12 cellular contexts compared by ENCODE assay signal in the genomic region with DNA sequence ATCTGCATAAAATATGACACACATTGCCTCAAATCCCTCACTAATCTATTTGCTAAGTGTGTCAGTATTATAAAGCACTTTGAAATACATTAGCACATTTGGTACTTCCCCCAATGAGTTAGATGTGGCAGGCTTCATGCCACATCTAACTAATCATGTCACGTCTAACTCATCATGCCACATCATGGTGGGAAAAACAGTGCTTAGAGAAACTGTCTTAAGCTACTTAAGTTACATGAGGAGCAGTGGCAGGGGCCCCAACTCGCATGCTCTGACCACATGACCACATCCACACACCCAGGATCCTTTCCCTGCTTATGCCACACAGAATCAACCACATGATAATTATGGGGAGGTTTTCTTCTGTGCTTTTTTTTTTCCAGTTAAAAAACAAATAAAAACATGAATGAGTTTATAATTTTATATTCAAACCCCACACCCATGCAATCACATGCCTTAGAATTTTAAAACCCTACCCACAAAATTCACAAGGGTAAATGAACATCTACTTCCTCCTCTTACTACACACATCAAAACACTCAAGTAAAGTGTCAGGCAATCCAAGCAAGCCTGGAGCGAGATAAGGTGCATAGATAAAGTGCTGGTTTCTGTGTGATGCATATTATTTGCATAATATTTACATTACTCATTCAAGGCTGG. TPM values are rescaled to one million over a fixed set of nuclear protein-coding genes. Genes with fewer than 3 reads are reported as not detected.
DNase-seq lines count a peak whose midpoint lies in the region; ATAC-seq, FAIRE-seq and TF ChIP-seq lines count a peak whose summit lies in the region.
"Had no signal": no experiment of that assay in that cellular context is flagged by ENCODE, and none has a peak within 500 bp of the region (broad histone marks: within the 10 kb centered on the region; RNA-seq: fewer than 3 reads in every experiment).

No MANE protein-coding gene starts in this region.

- H3K4me1 ChIP-seq in small intestine (ENCODE audit: control insufficient read depth in 2 of 2, insufficient read depth in 1 of 2, low read depth in 1 of 2, low read length in 1 of 2) (no peaks in the 10 kb centered on the region), MM.1S (ENCODE audit: low read length) (no peaks in the 10 kb centered on the region)
- H3K4me1 ChIP-seq: Peyer's patch had no signal

- H3F3A ChIP-seq in MM.1S (ENCODE audit: insufficient read depth, low read length), result no peaks in the 10 kb centered on the region

- no peaks in the 10 kb centered on the region for H3K79me2 ChIP-seq in MM.1S (ENCODE audit: low read length)

- CTCF ChIA-PET in RWPE1 (lab: Yijun Ruan, JAX), result interaction anchor here (0.6 kb wide), 2 partner anchors 103 to 1529 kb away, joined by 4 to 6 read pairs; no protein-coding TSS in a partner anchor
- CTCF ChIA-PET in CD4-positive, alpha-beta T cell (lab: Charles Lee), result no interaction called here

- peak; percentile 70 for ATAC-seq in GM18907 (IDR thresholded peaks at IDR 0.05; ENCODE audit: unreplicated experiment)
- peak; percentile 50 for ATAC-seq in HG02678 (IDR thresholded peaks at IDR 0.05; ENCODE audit: unreplicated experiment)
- no peak for ATAC-seq in CD4-positive, alpha-beta T cell (ENCODE audit: poor library complexity)

- no peaks in the 10 kb centered on the region for H4K20me1 ChIP-seq in MM.1S (ENCODE audit: insufficient read depth, low read length)

- no peak for TF ChIP-seq CTCF in RWPE1 (conservative IDR thresholded peaks at IDR 0.05; ENCODE audit: low read depth)
- TF ChIP-seq CTCF in mesothelial cell of epicardium (IDR thresholded peaks at IDR 0.05; ENCODE audit: unreplicated experiment), result no peak
- TF ChIP-seq CTCF in MM.1S (IDR thresholded peaks at IDR 0.05; ENCODE audit: low read length), result no peak
- no peak for TF ChIP-seq CTCF in CD4-positive, alpha-beta T cell (IDR thresholded peaks at IDR 0.05)

- peak; percentile 29 for DNase-seq in RWPE1 (ENCODE audit: low spot score)
- no peak for DNase-seq in mesothelial cell of epicardium (ENCODE audit: low spot score in 2 of 2, unreplicated experiment in 2 of 2)
- DNase-seq in small intestine, result no peak
- DNase-seq in HK-2 (ENCODE audit: unreplicated experiment), result no peak
- no peak for DNase-seq in MM.1S
- no peak for DNase-seq in CD4-positive, alpha-beta T cell
- DNase-seq: amygdala, Peyer's patch had no signal

- H3K36me3 Mint-ChIP-seq in mesothelial cell of epicardium, result no peaks in the 10 kb centered on the region
- no peaks in the 10 kb centered on the region for H3K36me3 Mint-ChIP-seq in CD4-positive, alpha-beta T cell (ENCODE audit: low read depth)

- POLR2A ChIA-PET in RWPE1 (lab: Yijun Ruan, JAX; ENCODE audit: low non-redundant PET), result interaction anchor here (0.5 kb wide), 1 partner anchor 121 kb away, joined by 5 read pairs; no protein-coding TSS in a partner anchor
- POLR2A ChIA-PET in CD4-positive, alpha-beta T cell (lab: Charles Lee), result no interaction called here

- no peaks in the 10 kb centered on the region for H3K9me2 ChIP-seq in MM.1S (replicated peaks; ENCODE audit: insufficient read depth, low read length)

- no peaks in the 10 kb centered on the region for H3K27me3 ChIP-seq in small intestine (ENCODE audit: control insufficient read depth in 2 of 2, insufficient read depth in 2 of 2, low read length in 2 of 2)
- no peaks in the 10 kb centered on the region for H3K27me3 ChIP-seq in MM.1S (replicated peaks; ENCODE audit: insufficient read depth, low read length)
- H3K27me3 ChIP-seq in CD4-positive, alpha-beta T cell (ENCODE audit: control insufficient read depth, insufficient read depth, low read length), result no peaks in the 10 kb centered on the region
- H3K27me3 ChIP-seq: Peyer's patch had no signal

- H3K4me3 Mint-ChIP-seq in mesothelial cell of epicardium, result no peak overlapping the region
- H3K4me3 Mint-ChIP-seq in CD4-positive, alpha-beta T cell, result no peak overlapping the region
- H3K4me3 Mint-ChIP-seq: stimulated activated naive CD8-positive, alpha-beta T cell treated with anti-CD3 and anti-CD28 coated beads, Interleukin-15, Interleukin-2, amounts not matched to agents 100 ng/mL and 50 ng/mL, for 24 hours had no signal

- FAIRE-seq in small intestine (lab: Jason Lieb, UNC), result no peak

- H2AFZ ChIP-seq in MM.1S (ENCODE audit: low read length), result no peak overlapping the region

- H3K9ac ChIP-seq in MM.1S (ENCODE audit: low read length), result no peak overlapping the region

- no peak overlapping the region for H3K4me2 ChIP-seq in MM.1S (ENCODE audit: low read depth, low read length)

- intact Hi-C loops in CD4-positive, alpha-beta T cell (cut with DNase I, micrococcal nuclease), result no loop called here

- 34 to 61% (median 45%) methylated on average over 3 of the region's 3 CpGs for WGBS in small intestine, 3 donors

- peaks cover 11% of the 10 kb centered on the region for H3K9me3 Mint-ChIP-seq in mesothelial cell of epicardium
- H3K9me3 Mint-ChIP-seq in CD4-positive, alpha-beta T cell, result no peaks in the 10 kb centered on the region

- H3K36me3 ChIP-seq in small intestine (ENCODE audit: control insufficient read depth in 2 of 2, insufficient read depth in 2 of 2, low read length in 2 of 2), result no peaks in the 10 kb centered on the region
- no peaks in the 10 kb centered on the region for H3K36me3 ChIP-seq in MM.1S (replicated peaks; ENCODE audit: insufficient read depth, low read length)
- H3K36me3 ChIP-seq: Peyer's patch had no signal

- peak overlapping the region; percentile 77 for H3K27ac Mint-ChIP-seq in mesothelial cell of epicardium
- no peak overlapping the region for H3K27ac Mint-ChIP-seq in CD4-positive, alpha-beta T cell
- H3K27ac Mint-ChIP-seq: stimulated activated naive CD8-positive, alpha-beta T cell treated with anti-CD3 and anti-CD28 coated beads, Interleukin-15, Interleukin-2, amounts not matched to agents 100 ng/mL and 50 ng/mL, for 24 hours had no signal

- no peak overlapping the region for H3K27ac ChIP-seq in RWPE1
- H3K27ac ChIP-seq in small intestine (ENCODE audit: low read depth in 1 of 2, low read length in 1 of 2), result no peak overlapping the region
- H3K27ac ChIP-seq in MM.1S (ENCODE audit: low read length), result no peak overlapping the region
- H3K27ac ChIP-seq in CD4-positive, alpha-beta T cell (ENCODE audit: low read depth, low read length), result no peak overlapping the region
- H3K27ac ChIP-seq: Peyer's patch had no signal

- H3K4me1 Mint-ChIP-seq in mesothelial cell of epicardium, result peaks cover 31% of the 10 kb centered on the region
- H3K4me1 Mint-ChIP-seq in CD4-positive, alpha-beta T cell (ENCODE audit: low read depth), result no peaks in the 10 kb centered on the region

- H3K9me3 ChIP-seq in small intestine (ENCODE audit: control insufficient read depth, low read depth) (no peaks in the 10 kb centered on the region), MM.1S (replicated peaks; ENCODE audit: insufficient read depth, low read length) (no peaks in the 10 kb centered on the region)
- H3K9me3 ChIP-seq in CD4-positive, alpha-beta T cell (ENCODE audit: control insufficient read depth, low read length), result no peaks in the 10 kb centered on the region
- H3K9me3 ChIP-seq: Peyer's patch had no signal

- H3K27me3 Mint-ChIP-seq in mesothelial cell of epicardium (ENCODE audit: low read depth), result no peaks in the 10 kb centered on the region
- H3K27me3 Mint-ChIP-seq in CD4-positive, alpha-beta T cell, result peaks cover 24% of the 10 kb centered on the region

- H3K4me3 ChIP-seq in small intestine (ENCODE audit: low read depth in 1 of 2, low read length in 2 of 2), result no peak overlapping the region
- no peak overlapping the region for H3K4me3 ChIP-seq in MM.1S (ENCODE audit: low read length)
- H3K4me3 ChIP-seq: Peyer's patch had no signal

RNA-seq across cellular contexts. Expression of a gene that starts 1.6 kb away (rescaled TPM):
- 0.43 to 0.89 TPM (median 0.84 TPM) in 3 replicates for total RNA-seq in mesothelial cell of epicardium
- polyA plus RNA-seq in small intestine, result under 1 TPM in 1 of 3 donors, not detected in 2; under 0.01 TPM
- not detected for total RNA-seq in CD4-positive, alpha-beta T cell
- total RNA-seq: mononuclear cell, Peyer's patch had no signal
